17 cellular contexts compared by ENCODE assay signal in the genomic region with DNA sequence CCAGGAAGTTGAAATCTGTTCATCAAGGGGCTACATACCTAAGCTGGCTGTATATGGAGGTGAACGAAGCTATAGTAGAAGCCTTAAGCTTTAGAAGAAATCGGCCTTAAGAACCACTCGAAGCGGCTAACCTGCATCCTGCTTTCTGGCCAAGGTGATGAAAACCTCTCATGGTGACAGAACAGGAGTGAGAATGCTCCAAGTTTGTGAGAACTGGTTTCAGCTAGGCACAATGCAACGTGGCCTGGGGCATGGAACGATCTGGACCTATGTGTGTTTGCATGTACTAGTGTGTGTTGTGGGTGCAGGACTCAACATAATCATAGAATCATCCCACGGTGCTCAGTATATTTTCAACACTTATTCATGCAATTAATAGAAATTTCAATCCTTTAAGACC. TPM values are rescaled to one million over a fixed set of nuclear protein-coding genes. Genes with fewer than 3 reads are reported as not detected.
DNase-seq lines count a peak whose midpoint lies in the region; ATAC-seq and TF ChIP-seq lines count a peak whose summit lies in the region.
"Had no signal": no experiment of that assay in that cellular context is flagged by ENCODE, and none has a peak within 500 bp of the region (broad histone marks: within the 10 kb centered on the region; RNA-seq: fewer than 3 reads in every experiment).

No MANE protein-coding gene starts in this region.

- POLR2A ChIA-PET in MCF 10A (lab: Yijun Ruan, JAX) = no interaction called here

- H3K27ac Mint-ChIP-seq in MCF 10A (ENCODE audit: low read depth, unreplicated experiment) = no peak overlapping the region
- peak overlapping the region; percentile 86 for H3K27ac Mint-ChIP-seq in dendritic cell treated with granulocyte-macrophage colony-stimulating factor and Interleukin-4, amounts not matched to agents 40 ng/mL and 50 ng/mL, for 4 days
- H3K27ac Mint-ChIP-seq in activated naive CD8-positive, alpha-beta T cell treated with anti-CD3 and anti-CD28 coated beads, Interleukin-2, amount 50 U/mL, for 24 hours = no peak overlapping the region
- H3K27ac Mint-ChIP-seq: HFFc6 had no signal

- H3K27ac ChIP-seq in breast epithelium (peak overlapping the region; percentile 81 to 87), C4-2B (peak overlapping the region; percentile 33), gastrocnemius medialis (peak overlapping the region in 3 of 4 donors; percentile 12 to 47 (median 35))
- H3K27ac ChIP-seq: PC-9 had no signal

- H3K9me3 Mint-ChIP-seq in MCF 10A (ENCODE audit: unreplicated experiment) = no peaks in the 10 kb centered on the region
- no peaks in the 10 kb centered on the region for H3K9me3 Mint-ChIP-seq in dendritic cell treated with granulocyte-macrophage colony-stimulating factor and Interleukin-4, amounts not matched to agents 40 ng/mL and 50 ng/mL, for 4 days
- no peaks in the 10 kb centered on the region for H3K9me3 Mint-ChIP-seq in activated naive CD8-positive, alpha-beta T cell treated with anti-CD3 and anti-CD28 coated beads, Interleukin-2, amount 50 U/mL, for 24 hours
- H3K9me3 Mint-ChIP-seq: HFFc6 had no signal

- H3K4me3 ChIP-seq in breast epithelium (no peak overlapping the region), gastrocnemius medialis (no peak overlapping the region)
- H3K4me3 ChIP-seq: MG63, PC-9 had no signal

- H3K9me3 ChIP-seq in breast epithelium (no peaks in the 10 kb centered on the region), gastrocnemius medialis (no peaks in the 10 kb centered on the region)
- H3K9me3 ChIP-seq: MG63 had no signal

- no peak for TF ChIP-seq CTCF in breast epithelium (IDR thresholded peaks at IDR 0.05)
- no peak for TF ChIP-seq CTCF in MCF 10A (IDR thresholded peaks at IDR 0.05; ENCODE audit: unreplicated experiment)
- no peak for TF ChIP-seq CTCF in C4-2B (conservative IDR thresholded peaks at IDR 0.05)
- no peak for TF ChIP-seq CTCF in gastrocnemius medialis (IDR thresholded peaks at IDR 0.05 in 4 of 5, conservative IDR thresholded peaks at IDR 0.05 in 1 of 5)

- H3K27me3 ChIP-seq in breast epithelium (no peaks in the 10 kb centered on the region), gastrocnemius medialis (no peaks in the 10 kb centered on the region)
- H3K27me3 ChIP-seq: MG63 had no signal

- H3K36me3 ChIP-seq in breast epithelium (no peaks in the 10 kb centered on the region), gastrocnemius medialis (no peaks in the 10 kb centered on the region)

- in situ Hi-C loops in gastrocnemius medialis (cut with MboI; ENCODE audit: low sequenced_read_pairs in 4 of 4) = no loop called here

- no TSS peak for BruUV-seq in MCF 10A (replicated peaks; lab: Mats Ljungman, UMichigan)

- intact Hi-C loops in breast epithelium (cut with DNase I; ENCODE audit: low total_unique reads) = no loop called here
- intact Hi-C loops in MCF 10A (cut with micrococcal nuclease) = no loop called here
- intact Hi-C loops in dendritic cell treated with granulocyte-macrophage colony-stimulating factor and Interleukin-4, amounts not matched to agents 40 ng/mL and 50 ng/mL, for 4 days (cut with micrococcal nuclease) = no loop called here
- intact Hi-C loops in gastrocnemius medialis (cut with DNase I; ENCODE audit: low total_unique reads) = no loop called here

- peak; percentile 75 to 81 for DNase-seq in breast epithelium (ENCODE audit: low spot score in 2 of 2)
- DNase-seq in MCF 10A (ENCODE audit: unreplicated experiment) = no peak
- DNase-seq in gastrocnemius medialis = no peak
- no peak for DNase-seq in activated naive CD8-positive, alpha-beta T cell treated with anti-CD3 and anti-CD28 coated beads, Interleukin-2, amount 50 U/mL, for 24 hours
- DNase-seq: COR-L47, DMS153, EL, HFFc6, MG63, NCI-H1105, NCI-H1694, NCI-H510A treated with DMSO at 0.1 percent for 48 hours, PC-9 had no signal

- H3K4me1 ChIP-seq in breast epithelium = peaks cover 0 to 42% of the 10 kb centered on the region in 2 donors
- peaks cover 29 to 66% of the 10 kb centered on the region in 2 donors for H3K4me1 ChIP-seq in gastrocnemius medialis

- no peaks in the 10 kb centered on the region for H3K27me3 Mint-ChIP-seq in MCF 10A (ENCODE audit: insufficient read depth, unreplicated experiment)
- no peaks in the 10 kb centered on the region for H3K27me3 Mint-ChIP-seq in dendritic cell treated with granulocyte-macrophage colony-stimulating factor and Interleukin-4, amounts not matched to agents 40 ng/mL and 50 ng/mL, for 4 days
- H3K27me3 Mint-ChIP-seq in activated naive CD8-positive, alpha-beta T cell treated with anti-CD3 and anti-CD28 coated beads, Interleukin-2, amount 50 U/mL, for 24 hours = no peaks in the 10 kb centered on the region

- no peak overlapping the region for H3K4me3 Mint-ChIP-seq in MCF 10A (ENCODE audit: unreplicated experiment)
- H3K4me3 Mint-ChIP-seq in dendritic cell treated with granulocyte-macrophage colony-stimulating factor and Interleukin-4, amounts not matched to agents 40 ng/mL and 50 ng/mL, for 4 days = no peak overlapping the region
- no peak overlapping the region for H3K4me3 Mint-ChIP-seq in activated naive CD8-positive, alpha-beta T cell treated with anti-CD3 and anti-CD28 coated beads, Interleukin-2, amount 50 U/mL, for 24 hours
- H3K4me3 Mint-ChIP-seq: HFFc6 had no signal

- H3K36me3 Mint-ChIP-seq in MCF 10A (ENCODE audit: insufficient read depth, unreplicated experiment) = peaks cover 6% of the 10 kb centered on the region
- H3K36me3 Mint-ChIP-seq in dendritic cell treated with granulocyte-macrophage colony-stimulating factor and Interleukin-4, amounts not matched to agents 40 ng/mL and 50 ng/mL, for 4 days (ENCODE audit: low read depth) = peaks cover 88% of the 10 kb centered on the region
- peaks cover 6% of the 10 kb centered on the region for H3K36me3 Mint-ChIP-seq in activated naive CD8-positive, alpha-beta T cell treated with anti-CD3 and anti-CD28 coated beads, Interleukin-2, amount 50 U/mL, for 24 hours (ENCODE audit: low read depth)

- peaks cover 19% of the 10 kb centered on the region for H3K4me1 Mint-ChIP-seq in MCF 10A (ENCODE audit: insufficient read depth, unreplicated experiment)
- H3K4me1 Mint-ChIP-seq in dendritic cell treated with granulocyte-macrophage colony-stimulating factor and Interleukin-4, amounts not matched to agents 40 ng/mL and 50 ng/mL, for 4 days (ENCODE audit: low read depth) = peaks cover 85% of the 10 kb centered on the region
- peaks cover 42% of the 10 kb centered on the region for H3K4me1 Mint-ChIP-seq in activated naive CD8-positive, alpha-beta T cell treated with anti-CD3 and anti-CD28 coated beads, Interleukin-2, amount 50 U/mL, for 24 hours

- CTCF ChIA-PET in MCF 10A (lab: Yijun Ruan, JAX) = interaction anchor here (0.6 to 1.1 kb wide), 2 partner anchors 9 to 64 kb away, joined by 3 read pairs; no protein-coding TSS in a partner anchor

- TF ChIP-seq POLR2A in breast epithelium (IDR thresholded peaks at IDR 0.05) (no peak), gastrocnemius medialis (IDR thresholded peaks at IDR 0.05) (no peak)

- ATAC-seq in gastrocnemius medialis (no peak), GM18519 (IDR thresholded peaks at IDR 0.05; ENCODE audit: low FRiP score, unreplicated experiment) (no peak)
- ATAC-seq in activated naive CD8-positive, alpha-beta T cell treated with anti-CD3 and anti-CD28 coated beads, Interleukin-2, amount 50 U/mL, for 24 hours = no peak

RNA-seq across cellular contexts. Expression of gene SPTBN5, which starts 31.4 kb away (rescaled TPM):
- 1 to 10 TPM in 2 of 3 donors, under 1 TPM in 1; 0.16 to 2.3 (median 2.0) TPM for total RNA-seq in breast epithelium
- total RNA-seq in MCF 10A (2022) = 1.1 TPM in 2 replicates
- under 1 TPM in 3 of 4 donors, not detected in 1; 0.03 to 0.05 (median 0.04) TPM for total RNA-seq in gastrocnemius medialis
- total RNA-seq: H4 had no signal

RNA-seq across cellular contexts. Expression of gene EHD4, which starts 47.1 kb away (rescaled TPM):
- 10 to 100 TPM; 30.2 to 30.5 (median 30.4) TPM for total RNA-seq in breast epithelium
- total RNA-seq in MCF 10A (2022) = 24.2 and 27.1 TPM in 2 replicates
- total RNA-seq in gastrocnemius medialis = 1 to 10 TPM; 3.8 to 7.1 (median 4.3) TPM

Comparison
In these comparisons a context has a peak if more than half of its experiments do, and no peak if none do; other contexts are left out.
1. DNase-seq: peak in breast epithelium (2 of 2); none in MCF 10A (single experiment), gastrocnemius medialis (0 of 2) and activated naive CD8-positive, alpha-beta T cell treated with anti-CD3 and anti-CD28 coated beads, Interleukin-2, amount 50 U/mL, for 24 hours (single experiment).
2. H3K27ac ChIP-seq: peak in every context shown above with its lines; median percentile 84 in breast epithelium; 35 in gastrocnemius medialis; 33 in C4-2B.